1 cellular context compared by ENCODE assay signal in the genomic region with DNA sequence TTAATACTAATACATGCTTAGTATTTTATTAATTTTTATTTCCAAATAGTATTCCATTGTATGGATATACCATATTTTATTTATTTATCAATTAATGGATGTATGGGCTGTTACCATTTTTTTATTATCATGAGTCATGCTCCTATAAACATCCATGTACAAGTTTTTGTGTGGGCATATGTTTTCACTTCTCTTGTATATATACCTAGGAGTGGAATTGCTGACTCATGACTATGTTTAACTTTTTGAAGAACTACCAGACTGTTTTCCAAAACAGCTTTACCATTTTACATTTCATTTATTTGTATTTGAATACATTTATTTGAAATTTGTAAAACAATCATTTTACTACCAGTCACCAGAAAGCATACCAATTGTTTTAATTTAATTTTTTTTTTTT.
A peak's percentile ranks its signal among the peaks of the same experiment; 100 is the strongest.
TF ChIP-seq lines count a peak whose summit lies in the region.

No MANE protein-coding gene starts in this region.

TF ChIP-seq in K562, 482 proteins besides CTCF, POLR2A, EP300 and RAD21 (continued from another document):
- TF ChIP-seq, protein P1, sequence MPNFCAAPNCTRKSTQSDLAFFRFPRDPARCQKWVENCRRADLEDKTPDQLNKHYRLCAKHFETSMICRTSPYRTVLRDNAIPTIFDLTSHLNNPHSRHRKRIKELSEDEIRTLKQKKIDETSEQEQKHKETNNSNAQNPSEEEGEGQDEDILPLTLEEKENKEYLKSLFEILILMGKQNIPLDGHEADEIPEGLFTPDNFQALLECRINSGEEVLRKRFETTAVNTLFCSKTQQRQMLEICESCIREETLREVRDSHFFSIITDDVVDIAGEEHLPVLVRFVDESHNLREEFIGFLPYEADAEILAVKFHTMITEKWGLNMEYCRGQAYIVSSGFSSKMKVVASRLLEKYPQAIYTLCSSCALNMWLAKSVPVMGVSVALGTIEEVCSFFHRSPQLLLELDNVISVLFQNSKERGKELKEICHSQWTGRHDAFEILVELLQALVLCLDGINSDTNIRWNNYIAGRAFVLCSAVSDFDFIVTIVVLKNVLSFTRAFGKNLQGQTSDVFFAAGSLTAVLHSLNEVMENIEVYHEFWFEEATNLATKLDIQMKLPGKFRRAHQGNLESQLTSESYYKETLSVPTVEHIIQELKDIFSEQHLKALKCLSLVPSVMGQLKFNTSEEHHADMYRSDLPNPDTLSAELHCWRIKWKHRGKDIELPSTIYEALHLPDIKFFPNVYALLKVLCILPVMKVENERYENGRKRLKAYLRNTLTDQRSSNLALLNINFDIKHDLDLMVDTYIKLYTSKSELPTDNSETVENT (CRISPR knock-in tag; IDR thresholded peaks at IDR 0.05) = no peak
- no peak for TF ChIP-seq THRAP3 (IDR thresholded peaks at IDR 0.05; ENCODE audit: borderline replicate concordance)
- TF ChIP-seq, protein P2, sequence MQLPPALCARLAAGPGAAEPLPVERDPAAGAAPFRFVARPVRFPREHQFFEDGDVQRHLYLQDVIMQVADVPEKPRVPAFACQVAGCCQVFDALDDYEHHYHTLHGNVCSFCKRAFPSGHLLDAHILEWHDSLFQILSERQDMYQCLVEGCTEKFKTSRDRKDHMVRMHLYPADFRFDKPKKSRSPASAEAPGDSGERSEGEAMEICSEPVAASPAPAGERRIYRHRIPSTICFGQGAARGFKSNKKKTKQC (CRISPR knock-in tag; IDR thresholded peaks at IDR 0.05) = no peak
- no peak for TF ChIP-seq POLR2H (tag; IDR thresholded peaks at IDR 0.05; ENCODE audit: low read depth)
- TF ChIP-seq ZNF589 (CRISPR knock-in tag; IDR thresholded peaks at IDR 0.05; ENCODE audit: low read depth) = no peak
- no peak for TF ChIP-seq ZC3H8 (IDR thresholded peaks at IDR 0.05)
- peak; percentile 51 for TF ChIP-seq DACH1 (IDR thresholded peaks at IDR 0.05; ENCODE audit: partially characterized antibody)
- no peak for TF ChIP-seq NCOA2 (IDR thresholded peaks at IDR 0.05; ENCODE audit: partially characterized antibody in 2 of 2)
- no peak for TF ChIP-seq SMARCC2 (IDR thresholded peaks at IDR 0.05; ENCODE audit: low read depth)
- TF ChIP-seq EZH2 (IDR thresholded peaks at IDR 0.05; ENCODE audit: borderline replicate concordance, low read depth, low read length) = no peak
- TF ChIP-seq EGR1 (conservative IDR thresholded peaks at IDR 0.05) = no peak
- TF ChIP-seq ZNF561 (CRISPR knock-in tag; conservative IDR thresholded peaks at IDR 0.05) = no peak
- no peak for TF ChIP-seq SNRNP70 (optimal IDR thresholded peaks at IDR 0.05; ENCODE audit: low read depth, low read length)
- no peak for TF ChIP-seq EHMT2 (IDR thresholded peaks at IDR 0.05)
- TF ChIP-seq, protein P3, sequence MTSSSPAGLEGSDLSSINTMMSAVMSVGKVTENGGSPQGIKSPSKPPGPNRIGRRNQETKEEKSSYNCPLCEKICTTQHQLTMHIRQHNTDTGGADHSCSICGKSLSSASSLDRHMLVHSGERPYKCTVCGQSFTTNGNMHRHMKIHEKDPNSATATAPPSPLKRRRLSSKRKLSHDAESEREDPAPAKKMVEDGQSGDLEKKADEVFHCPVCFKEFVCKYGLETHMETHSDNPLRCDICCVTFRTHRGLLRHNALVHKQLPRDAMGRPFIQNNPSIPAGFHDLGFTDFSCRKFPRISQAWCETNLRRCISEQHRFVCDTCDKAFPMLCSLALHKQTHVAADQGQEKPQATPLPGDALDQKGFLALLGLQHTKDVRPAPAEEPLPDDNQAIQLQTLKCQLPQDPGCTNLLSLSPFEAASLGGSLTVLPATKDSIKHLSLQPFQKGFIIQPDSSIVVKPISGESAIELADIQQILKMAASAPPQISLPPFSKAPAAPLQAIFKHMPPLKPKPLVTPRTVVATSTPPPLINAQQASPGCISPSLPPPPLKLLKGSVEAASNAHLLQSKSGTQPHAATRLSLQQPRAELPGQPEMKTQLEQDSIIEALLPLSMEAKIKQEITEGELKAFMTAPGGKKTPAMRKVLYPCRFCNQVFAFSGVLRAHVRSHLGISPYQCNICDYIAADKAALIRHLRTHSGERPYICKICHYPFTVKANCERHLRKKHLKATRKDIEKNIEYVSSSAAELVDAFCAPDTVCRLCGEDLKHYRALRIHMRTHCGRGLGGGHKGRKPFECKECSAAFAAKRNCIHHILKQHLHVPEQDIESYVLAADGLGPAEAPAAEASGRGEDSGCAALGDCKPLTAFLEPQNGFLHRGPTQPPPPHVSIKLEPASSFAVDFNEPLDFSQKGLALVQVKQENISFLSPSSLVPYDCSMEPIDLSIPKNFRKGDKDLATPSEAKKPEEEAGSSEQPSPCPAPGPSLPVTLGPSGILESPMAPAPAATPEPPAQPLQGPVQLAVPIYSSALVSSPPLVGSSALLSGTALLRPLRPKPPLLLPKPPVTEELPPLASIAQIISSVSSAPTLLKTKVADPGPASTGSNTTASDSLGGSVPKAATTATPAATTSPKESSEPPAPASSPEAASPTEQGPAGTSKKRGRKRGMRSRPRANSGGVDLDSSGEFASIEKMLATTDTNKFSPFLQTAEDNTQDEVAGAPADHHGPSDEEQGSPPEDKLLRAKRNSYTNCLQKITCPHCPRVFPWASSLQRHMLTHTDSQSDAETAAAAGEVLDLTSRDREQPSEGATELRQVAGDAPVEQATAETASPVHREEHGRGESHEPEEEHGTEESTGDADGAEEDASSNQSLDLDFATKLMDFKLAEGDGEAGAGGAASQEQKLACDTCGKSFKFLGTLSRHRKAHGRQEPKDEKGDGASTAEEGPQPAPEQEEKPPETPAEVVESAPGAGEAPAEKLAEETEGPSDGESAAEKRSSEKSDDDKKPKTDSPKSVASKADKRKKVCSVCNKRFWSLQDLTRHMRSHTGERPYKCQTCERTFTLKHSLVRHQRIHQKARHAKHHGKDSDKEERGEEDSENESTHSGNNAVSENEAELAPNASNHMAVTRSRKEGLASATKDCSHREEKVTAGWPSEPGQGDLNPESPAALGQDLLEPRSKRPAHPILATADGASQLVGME (CRISPR knock-in tag; IDR thresholded peaks at IDR 0.05) = no peak
- no peak for TF ChIP-seq HDAC2 (IDR thresholded peaks at IDR 0.05)
